In genomic region chr13:45417790-45418534, GRCh38 we compare ENCODE assay signal across 8 cellular contexts. TPM values are rescaled to one million over a fixed set of nuclear protein-coding genes. Genes with fewer than 3 reads are reported as not detected.
DNase-seq lines count a peak whose midpoint lies in the region; ATAC-seq and TF ChIP-seq lines count a peak whose summit lies in the region.

Gene SLC25A30 (minus strand): TSS chr13:45418373. CDS start chr13:45411425, 6,948 bp downstream.

- H3K27ac Mint-ChIP-seq in Caco-2 (ENCODE audit: unreplicated experiment): peak within 1 kb of the TSS; percentile 29

- 0 out of 2 replicates have a peak, but pooled peaks cover 6% of the 10 kb centered on the region for H4K20me1 ChIP-seq in OCI-LY7 (ENCODE audit: insufficient read depth, low read length)

- H3K9me3 Mint-ChIP-seq in Caco-2 (ENCODE audit: unreplicated experiment): no peaks in the 10 kb centered on the region

- H3K27ac ChIP-seq in OCI-LY7 (ENCODE audit: low read depth, low read length, poor library complexity, severe bottlenecking): no peak within 1 kb of the TSS

- peak within 1 kb of the TSS; percentile 71 for H3K4me2 ChIP-seq in OCI-LY7 (ENCODE audit: low read length)

- DNase-seq in Caco-2 (peak; percentile 96 to 97), HUDEP-2 (lab: John Stamatoyannopoulos, UW; ENCODE audit: unreplicated experiment in 76 of 76) (peak in 68 of 76 experiments; percentile 10 to 80 (median 61)), OCI-LY7 (ENCODE audit: low spot score) (peak; percentile 32), activated T-cell treated with anti-CD3 and anti-CD28 coated beads for 1 hour (ENCODE audit: low read depth) (peak; percentile 86), epidermal melanocyte (ENCODE audit: insufficient read length, low spot score) (peak; percentile 80), middle frontal gyrus (ENCODE audit: extremely low spot score, low spot score) (peak; percentile 60)
- DNase-seq in stimulated activated CD8-positive, alpha-beta memory T cell treated with anti-CD3 and anti-CD28 coated beads, Interleukin-2, amount 100 ng/mL, for 48 hours (ENCODE audit: low read depth in 2 of 2): peak; percentile 91

- peaks cover 8% of the 10 kb centered on the region for H3K4me1 Mint-ChIP-seq in Caco-2 (ENCODE audit: low read depth, unreplicated experiment)

- ATAC-seq in GM21367 (IDR thresholded peaks at IDR 0.05; ENCODE audit: unreplicated experiment): peak; percentile 83

- TF ChIP-seq CTCF in Caco-2 (IDR thresholded peaks at IDR 0.05; ENCODE audit: insufficient read depth in 1 of 2, low read depth in 1 of 2, low read length in 1 of 2, severe bottlenecking in 1 of 2, unreplicated experiment in 1 of 2) (no peak), OCI-LY7 (conservative IDR thresholded peaks at IDR 0.05; ENCODE audit: low read length) (no peak)

- no peaks in the 10 kb centered on the region for H3K27me3 ChIP-seq in Caco-2 (replicated peaks; ENCODE audit: control insufficient read depth, insufficient read depth, low read length)

- H3K36me3 ChIP-seq in Caco-2 (ENCODE audit: control insufficient read depth, insufficient read depth, low read length) (no peaks in the 10 kb centered on the region), OCI-LY7 (ENCODE audit: insufficient read depth, low read length) (no peaks in the 10 kb centered on the region)

- H3K4me3 Mint-ChIP-seq in Caco-2 (ENCODE audit: unreplicated experiment): peak within 1 kb of the TSS; percentile 88

- peaks cover 6% of the 10 kb centered on the region for H3K36me3 Mint-ChIP-seq in Caco-2 (ENCODE audit: insufficient read depth, unreplicated experiment)

- CTCF ChIA-PET in Caco-2 (lab: Charles Lee) (interaction anchor here (0.6 to 1.6 kb wide), 4 partner anchors 19 to 276 kb away, joined by 3 to 6 read pairs (median 4); no protein-coding TSS in a partner anchor), OCI-LY7 (lab: Charles Lee; ENCODE audit: unreplicated experiment) (no interaction called here)

- H3K4me3 ChIP-seq in Caco-2 (ENCODE audit: low read depth, low read length) (peak within 1 kb of the TSS; percentile 86), OCI-LY7 (ENCODE audit: low read depth, low read length, poor library complexity, severe bottlenecking) (peak within 1 kb of the TSS; percentile 60)

- H3K79me2 ChIP-seq in OCI-LY7 (ENCODE audit: insufficient read depth, low read depth, low read length): no peaks in the 10 kb centered on the region

- H3K27me3 Mint-ChIP-seq in Caco-2 (ENCODE audit: insufficient read depth, unreplicated experiment): no peaks in the 10 kb centered on the region

- BruUV-seq in Caco-2 (replicated peaks; lab: Mats Ljungman, UMichigan) (TSS peak; percentile 76), OCI-LY7 (replicated peaks; lab: Mats Ljungman, UMichigan) (no TSS peak)

- peak within 1 kb of the TSS; percentile 24; the same call in 1 of the 2 replicates for H2AFZ ChIP-seq in OCI-LY7 (ENCODE audit: low read length)

- H3K9me2 ChIP-seq in OCI-LY7 (ENCODE audit: insufficient read depth, low read length): no peaks in the 10 kb centered on the region

- intact Hi-C loops in Caco-2 (cut with micrococcal nuclease; ENCODE audit: unreplicated experiment) (loop anchor here (1.0 to 2.0 kb wide), 3 partner anchors 47 to 77 kb away; partner anchors contain the start of gene TPT1), OCI-LY7 (cut with micrococcal nuclease; ENCODE audit: unreplicated experiment) (loop anchor here (5.0 kb wide), 1 partner anchor 44 kb away; the partner anchor contains the start of gene COG3)

- peaks cover 17% of the 10 kb centered on the region for H3K4me1 ChIP-seq in Caco-2
- peaks cover 20% of the 10 kb centered on the region for H3K4me1 ChIP-seq in OCI-LY7 (ENCODE audit: insufficient read depth, low read length, poor library complexity, severe bottlenecking)

- POLR2A ChIA-PET in Caco-2 (lab: Charles Lee) (interaction anchor here (0.5 to 2.1 kb wide), 8 partner anchors 9 to 1702 kb away, joined by 3 to 9 read pairs (median 6); partner anchors contain the start of gene TPT1), OCI-LY7 (lab: Charles Lee) (no interaction called here)

- H3K9me3 ChIP-seq in Caco-2: no peaks in the 10 kb centered on the region
- H3K9me3 ChIP-seq in OCI-LY7 (ENCODE audit: low read length): no peaks in the 10 kb centered on the region

RNA-seq across cellular contexts. Expression of gene SLC25A30, which starts in this region (rescaled TPM):
- total RNA-seq in Caco-2 (2022) (12.2 and 16.5 TPM in 2 replicates), OCI-LY7 (2022) (0.35 and 0.78 TPM in 2 replicates)
- total RNA-seq in OCI-LY7 (2014; rRNA removed; shearing (Covaris generic)): 0.46 and 1.5 TPM in 2 replicates

Comparison
In these comparisons a context has a peak if more than half of its experiments do, and no peak if none do; other contexts are left out.
1. DNase-seq: peak in every context shown above with its lines; median percentile 96 in Caco-2; 91 in stimulated activated CD8-positive, alpha-beta memory T cell treated with anti-CD3 and anti-CD28 coated beads, Interleukin-2, amount 100 ng/mL, for 48 hours; 86 in activated T-cell treated with anti-CD3 and anti-CD28 coated beads for 1 hour; 80 in epidermal melanocyte; 61 in HUDEP-2; 60 in middle frontal gyrus; 32 in OCI-LY7.